ENCODE assay signal across 8 cellular contexts in the genomic region with DNA sequence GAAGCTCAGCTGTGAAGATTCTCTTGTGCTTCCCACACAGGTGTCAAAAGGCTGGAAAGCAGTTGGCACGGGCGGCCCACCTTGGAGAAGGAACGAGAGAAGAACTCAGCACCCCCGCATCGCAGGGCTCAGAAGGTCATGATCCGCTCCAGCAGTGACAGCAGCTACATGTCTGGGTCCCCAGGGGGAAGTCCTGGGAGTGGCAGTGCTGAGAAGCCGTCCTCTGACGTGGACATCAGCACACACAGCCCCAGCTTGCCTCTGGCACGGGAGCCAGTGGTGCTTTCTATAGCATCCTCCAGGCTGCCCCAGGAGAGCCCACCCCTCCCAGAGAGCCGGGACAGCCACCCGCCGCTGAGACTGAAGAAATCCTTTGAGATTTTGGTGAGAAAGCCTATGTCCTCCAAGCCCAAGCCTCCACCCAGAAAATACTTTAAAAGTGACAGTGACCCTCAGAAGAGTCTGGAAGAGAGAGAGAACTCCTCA. TPM values are rescaled to one million over a fixed set of nuclear protein-coding genes. Genes with fewer than 3 reads are reported as not detected.
A peak's percentile ranks its signal among the peaks of the same experiment; 100 is the strongest.
DNase-seq lines count a peak whose midpoint lies in the region; ATAC-seq and TF ChIP-seq lines count a peak whose summit lies in the region.

No MANE protein-coding gene starts in this region.

- no peaks in the 10 kb centered on the region for H4K20me1 ChIP-seq in GM23338 (replicated peaks; ENCODE audit: insufficient read depth)

- no peak overlapping the region for H3K4me3 Mint-ChIP-seq in GM23338

- no peaks in the 10 kb centered on the region for H3K4me1 ChIP-seq in GM23338 (ENCODE audit: insufficient read depth)

- H3K4me1 Mint-ChIP-seq in GM23338, result peaks cover 24% of the 10 kb centered on the region

- peaks cover 7% of the 10 kb centered on the region for H3K27me3 Mint-ChIP-seq in GM23338 (ENCODE audit: insufficient read depth, low read depth, poor library complexity)

- CTCF ChIA-PET in RWPE1 (lab: Yijun Ruan, JAX), result interaction anchor here (0.5 to 2.4 kb wide), 3 partner anchors 26 to 1666 kb away, joined by 4 to 7 read pairs (median 4); no protein-coding TSS in a partner anchor

- intact Hi-C loops in sciatic nerve (cut with DNase I), result no loop called here

- H3K4me2 ChIP-seq in GM23338, result no peak overlapping the region

- DNase-seq in sciatic nerve (ENCODE audit: low spot score) (peak; percentile 53), GM23338 (ENCODE audit: low spot score) (no peak), NOMO-1 treated with dmso at 0.1 percent for 144 hours (lab: John Stamatoyannopoulos, UW; ENCODE audit: unreplicated experiment) (no peak), KG1 (lab: John Stamatoyannopoulos, UW) (no peak), RWPE1 (ENCODE audit: low spot score) (no peak)

- H3K27ac ChIP-seq in GM23338 (ENCODE audit: low read depth), result no peak overlapping the region
- H3K27ac ChIP-seq in RWPE1, result no peak overlapping the region

- H3K36me3 ChIP-seq in GM23338 (ENCODE audit: insufficient read depth), result no peaks in the 10 kb centered on the region

- H3K27me3 ChIP-seq in GM23338 (ENCODE audit: insufficient read depth), result no peaks in the 10 kb centered on the region

- no peak overlapping the region for H3K4me3 ChIP-seq in GM23338

- no peak overlapping the region for H2AFZ ChIP-seq in GM23338

- no peak overlapping the region for H3K27ac Mint-ChIP-seq in GM23338

- no peaks in the 10 kb centered on the region for H3F3A ChIP-seq in GM23338 (replicated peaks; ENCODE audit: low read depth)

- H3K36me3 Mint-ChIP-seq in GM23338 (ENCODE audit: low read depth), result no peaks in the 10 kb centered on the region

- no peaks in the 10 kb centered on the region for H3K9me2 ChIP-seq in GM23338 (ENCODE audit: insufficient read depth)

- POLR2A ChIA-PET in RWPE1 (lab: Yijun Ruan, JAX; ENCODE audit: low non-redundant PET), result no interaction called here

- no peaks in the 10 kb centered on the region for H3K9me3 Mint-ChIP-seq in GM23338

- ATAC-seq in GM18520 (IDR thresholded peaks at IDR 0.05; ENCODE audit: unreplicated experiment) (peak; percentile 17), HG02763 (IDR thresholded peaks at IDR 0.05; ENCODE audit: unreplicated experiment) (peak; percentile 37), sciatic nerve (no peak), GM23338 (no peak)
- peak; percentile 50 for ATAC-seq in activated CD4-positive, CD25-positive, alpha-beta regulatory T cell treated with anti-CD3 and anti-CD28 coated beads, Interleukin-2, amount 50 U/mL, for 24 hours

- no peak for TF ChIP-seq CTCF in GM23338 (conservative IDR thresholded peaks at IDR 0.05; ENCODE audit: low read depth in 2 of 2)
- no peak for TF ChIP-seq CTCF in RWPE1 (conservative IDR thresholded peaks at IDR 0.05; ENCODE audit: low read depth)

- H3K79me2 ChIP-seq in GM23338 (replicated peaks; ENCODE audit: insufficient read depth), result no peaks in the 10 kb centered on the region

TF ChIP-seq in GM23338, 12 proteins besides CTCF, POLR2A, EP300 and RAD21:
- no peak for TF ChIP-seq CREB1 (CRISPR knock-in tag; IDR thresholded peaks at IDR 0.05; ENCODE audit: low read depth)
- TF ChIP-seq, protein P1, sequence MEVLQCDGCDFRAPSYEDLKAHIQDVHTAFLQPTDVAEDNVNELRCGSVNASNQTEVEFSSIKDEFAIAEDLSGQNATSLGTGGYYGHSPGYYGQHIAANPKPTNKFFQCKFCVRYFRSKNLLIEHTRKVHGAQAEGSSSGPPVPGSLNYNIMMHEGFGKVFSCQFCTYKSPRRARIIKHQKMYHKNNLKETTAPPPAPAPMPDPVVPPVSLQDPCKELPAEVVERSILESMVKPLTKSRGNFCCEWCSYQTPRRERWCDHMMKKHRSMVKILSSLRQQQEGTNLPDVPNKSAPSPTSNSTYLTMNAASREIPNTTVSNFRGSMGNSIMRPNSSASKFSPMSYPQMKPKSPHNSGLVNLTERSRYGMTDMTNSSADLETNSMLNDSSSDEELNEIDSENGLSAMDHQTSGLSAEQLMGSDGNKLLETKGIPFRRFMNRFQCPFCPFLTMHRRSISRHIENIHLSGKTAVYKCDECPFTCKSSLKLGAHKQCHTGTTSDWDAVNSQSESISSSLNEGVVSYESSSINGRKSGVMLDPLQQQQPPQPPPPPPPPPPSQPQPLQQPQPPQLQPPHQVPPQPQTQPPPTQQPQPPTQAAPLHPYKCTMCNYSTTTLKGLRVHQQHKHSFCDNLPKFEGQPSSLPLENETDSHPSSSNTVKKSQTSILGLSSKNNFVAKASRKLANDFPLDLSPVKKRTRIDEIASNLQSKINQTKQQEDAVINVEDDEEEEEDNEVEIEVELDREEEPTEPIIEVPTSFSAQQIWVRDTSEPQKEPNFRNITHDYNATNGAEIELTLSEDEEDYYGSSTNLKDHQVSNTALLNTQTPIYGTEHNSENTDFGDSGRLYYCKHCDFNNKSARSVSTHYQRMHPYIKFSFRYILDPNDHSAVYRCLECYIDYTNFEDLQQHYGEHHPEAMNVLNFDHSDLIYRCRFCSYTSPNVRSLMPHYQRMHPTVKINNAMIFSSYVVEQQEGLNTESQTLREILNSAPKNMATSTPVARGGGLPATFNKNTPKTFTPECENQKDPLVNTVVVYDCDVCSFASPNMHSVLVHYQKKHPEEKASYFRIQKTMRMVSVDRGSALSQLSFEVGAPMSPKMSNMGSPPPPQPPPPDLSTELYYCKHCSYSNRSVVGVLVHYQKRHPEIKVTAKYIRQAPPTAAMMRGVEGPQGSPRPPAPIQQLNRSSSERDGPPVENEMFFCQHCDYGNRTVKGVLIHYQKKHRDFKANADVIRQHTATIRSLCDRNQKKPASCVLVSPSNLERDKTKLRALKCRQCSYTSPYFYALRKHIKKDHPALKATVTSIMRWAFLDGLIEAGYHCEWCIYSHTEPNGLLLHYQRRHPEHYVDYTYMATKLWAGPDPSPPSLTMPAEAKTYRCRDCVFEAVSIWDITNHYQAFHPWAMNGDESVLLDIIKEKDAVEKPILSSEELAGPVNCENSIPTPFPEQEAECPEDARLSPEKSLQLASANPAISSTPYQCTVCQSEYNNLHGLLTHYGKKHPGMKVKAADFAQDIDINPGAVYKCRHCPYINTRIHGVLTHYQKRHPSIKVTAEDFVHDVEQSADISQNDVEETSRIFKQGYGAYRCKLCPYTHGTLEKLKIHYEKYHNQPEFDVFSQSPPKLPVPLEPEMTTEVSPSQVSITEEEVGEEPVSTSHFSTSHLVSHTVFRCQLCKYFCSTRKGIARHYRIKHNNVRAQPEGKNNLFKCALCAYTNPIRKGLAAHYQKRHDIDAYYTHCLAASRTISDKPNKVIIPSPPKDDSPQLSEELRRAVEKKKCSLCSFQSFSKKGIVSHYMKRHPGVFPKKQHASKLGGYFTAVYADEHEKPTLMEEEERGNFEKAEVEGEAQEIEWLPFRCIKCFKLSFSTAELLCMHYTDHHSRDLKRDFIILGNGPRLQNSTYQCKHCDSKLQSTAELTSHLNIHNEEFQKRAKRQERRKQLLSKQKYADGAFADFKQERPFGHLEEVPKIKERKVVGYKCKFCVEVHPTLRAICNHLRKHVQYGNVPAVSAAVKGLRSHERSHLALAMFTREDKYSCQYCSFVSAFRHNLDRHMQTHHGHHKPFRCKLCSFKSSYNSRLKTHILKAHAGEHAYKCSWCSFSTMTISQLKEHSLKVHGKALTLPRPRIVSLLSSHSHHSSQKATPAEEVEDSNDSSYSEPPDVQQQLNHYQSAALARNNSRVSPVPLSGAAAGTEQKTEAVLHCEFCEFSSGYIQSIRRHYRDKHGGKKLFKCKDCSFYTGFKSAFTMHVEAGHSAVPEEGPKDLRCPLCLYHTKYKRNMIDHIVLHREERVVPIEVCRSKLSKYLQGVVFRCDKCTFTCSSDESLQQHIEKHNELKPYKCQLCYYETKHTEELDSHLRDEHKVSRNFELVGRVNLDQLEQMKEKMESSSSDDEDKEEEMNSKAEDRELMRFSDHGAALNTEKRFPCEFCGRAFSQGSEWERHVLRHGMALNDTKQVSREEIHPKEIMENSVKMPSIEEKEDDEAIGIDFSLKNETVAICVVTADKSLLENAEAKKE (CRISPR knock-in tag; IDR thresholded peaks at IDR 0.05), result no peak
- no peak for TF ChIP-seq JUNB (IDR thresholded peaks at IDR 0.05; ENCODE audit: unreplicated experiment)
- TF ChIP-seq EZH2phosphoT487 (IDR thresholded peaks at IDR 0.05; ENCODE audit: unreplicated experiment), result no peak
- no peak for TF ChIP-seq ZNF114 (CRISPR knock-in tag; IDR thresholded peaks at IDR 0.05)
- TF ChIP-seq, protein P2, sequence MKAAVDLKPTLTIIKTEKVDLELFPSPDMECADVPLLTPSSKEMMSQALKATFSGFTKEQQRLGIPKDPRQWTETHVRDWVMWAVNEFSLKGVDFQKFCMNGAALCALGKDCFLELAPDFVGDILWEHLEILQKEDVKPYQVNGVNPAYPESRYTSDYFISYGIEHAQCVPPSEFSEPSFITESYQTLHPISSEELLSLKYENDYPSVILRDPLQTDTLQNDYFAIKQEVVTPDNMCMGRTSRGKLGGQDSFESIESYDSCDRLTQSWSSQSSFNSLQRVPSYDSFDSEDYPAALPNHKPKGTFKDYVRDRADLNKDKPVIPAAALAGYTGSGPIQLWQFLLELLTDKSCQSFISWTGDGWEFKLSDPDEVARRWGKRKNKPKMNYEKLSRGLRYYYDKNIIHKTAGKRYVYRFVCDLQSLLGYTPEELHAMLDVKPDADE (IDR thresholded peaks at IDR 0.05), result no peak
- TF ChIP-seq STAT1 (IDR thresholded peaks at IDR 0.05; ENCODE audit: unreplicated experiment), result no peak
- TF ChIP-seq NANOG (IDR thresholded peaks at IDR 0.05; ENCODE audit: borderline replicate concordance), result no peak

RNA-seq across cellular contexts. Expression of a gene that starts 31.4 kb away (rescaled TPM):
- 6.1 TPM for total RNA-seq in sciatic nerve
- 7.7 and 10.1 TPM in 2 replicates for total RNA-seq in GM23338 (2014; rRNA removed; shearing (Covaris generic))
- polyA plus RNA-seq in GM23338 (2016; fragmentation: Nextera tagmentation; extraction: Ambion mirVana), result 3.8 and 4.5 TPM in 2 replicates

Comparison
In these comparisons a context has a peak if more than half of its experiments do, and no peak if none do; other contexts are left out.
1. ATAC-seq: peak in GM18520 (single experiment), HG02763 (single experiment) and activated CD4-positive, CD25-positive, alpha-beta regulatory T cell treated with anti-CD3 and anti-CD28 coated beads, Interleukin-2, amount 50 U/mL, for 24 hours (2 of 2); none in sciatic nerve (single experiment) and GM23338 (single experiment).